11 cellular contexts compared by ENCODE assay signal in the genomic region with DNA sequence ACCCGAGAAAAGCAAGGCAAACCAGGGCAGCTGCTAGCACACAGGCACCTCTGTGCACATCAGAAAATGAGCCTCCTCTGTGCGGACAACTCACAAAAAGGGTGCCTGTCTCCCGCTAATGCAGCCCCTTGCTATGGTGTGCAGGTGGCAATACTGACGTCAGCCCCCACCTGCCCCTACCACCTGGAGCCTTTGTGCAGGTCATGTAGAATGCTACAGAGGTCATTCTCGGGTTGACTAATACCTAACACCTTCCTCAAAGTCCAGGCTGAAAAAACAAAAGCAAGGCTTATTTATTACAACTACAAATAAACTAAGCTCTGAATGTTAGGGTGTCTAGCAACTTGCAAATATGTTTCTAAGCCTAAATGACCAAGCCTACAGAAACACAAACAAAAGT. TPM values are rescaled to one million over a fixed set of nuclear protein-coding genes. Genes with fewer than 3 reads are reported as not detected.
DNase-seq lines count a peak whose midpoint lies in the region; ATAC-seq lines count a peak whose summit lies in the region.
"Had no signal": no experiment of that assay in that cellular context is flagged by ENCODE, and none has a peak within 500 bp of the region (broad histone marks: within the 10 kb centered on the region; RNA-seq: fewer than 3 reads in every experiment).

No MANE protein-coding gene starts in this region.

- H3K27ac ChIP-seq in substantia nigra (ENCODE audit: low read depth, low read length, poor library complexity, severe bottlenecking): peak overlapping the region; percentile 16
- H3K27ac ChIP-seq: VCaP had no signal

- peaks cover 92% of the 10 kb centered on the region for H3K4me1 Mint-ChIP-seq in activated naive CD8-positive, alpha-beta T cell (ENCODE audit: low read depth)
- H3K4me1 Mint-ChIP-seq in activated naive CD8-positive, alpha-beta T cell treated with anti-CD3 and anti-CD28 coated beads for 36 hours: peaks cover 76% of the 10 kb centered on the region

- no peak for DNase-seq in activated naive CD8-positive, alpha-beta T cell treated with anti-CD3 and anti-CD28 coated beads for 36 hours
- peak; percentile 72 for DNase-seq in SHP77 treated with DMSO at 0.1 percent for 48 hours (lab: John Stamatoyannopoulos, UW)
- no peak for DNase-seq in substantia nigra (lab: John Stamatoyannopoulos, UW)
- no peak for DNase-seq in NCI-H1048 (lab: John Stamatoyannopoulos, UW)
- DNase-seq in NCI-H82 (lab: John Stamatoyannopoulos, UW): no peak
- DNase-seq: hippocampal formation; stimulated activated CD4-positive, alpha-beta T cell treated with anti-CD3 and anti-CD28 coated beads, Interleukin-4, amount 100 ng/mL, for 4 hours had no signal

- H3K36me3 Mint-ChIP-seq in activated naive CD8-positive, alpha-beta T cell: peaks cover 11% of the 10 kb centered on the region
- peaks cover 47% of the 10 kb centered on the region for H3K36me3 Mint-ChIP-seq in activated naive CD8-positive, alpha-beta T cell treated with anti-CD3 and anti-CD28 coated beads for 36 hours

- H3K4me3 Mint-ChIP-seq in activated naive CD8-positive, alpha-beta T cell: no peak overlapping the region
- no peak overlapping the region for H3K4me3 Mint-ChIP-seq in activated naive CD8-positive, alpha-beta T cell treated with anti-CD3 and anti-CD28 coated beads for 36 hours

- no peaks in the 10 kb centered on the region for H3K27me3 Mint-ChIP-seq in activated naive CD8-positive, alpha-beta T cell
- no peaks in the 10 kb centered on the region for H3K27me3 Mint-ChIP-seq in activated naive CD8-positive, alpha-beta T cell treated with anti-CD3 and anti-CD28 coated beads for 36 hours

- H3K9me3 Mint-ChIP-seq in activated naive CD8-positive, alpha-beta T cell (ENCODE audit: low read depth): no peaks in the 10 kb centered on the region
- peaks cover 8% of the 10 kb centered on the region for H3K9me3 Mint-ChIP-seq in activated naive CD8-positive, alpha-beta T cell treated with anti-CD3 and anti-CD28 coated beads for 36 hours

- ATAC-seq in HG02759 (IDR thresholded peaks at IDR 0.05; ENCODE audit: unreplicated experiment) (peak; percentile 56), HG02884 (IDR thresholded peaks at IDR 0.05; ENCODE audit: unreplicated experiment) (no peak)

- H3K27ac Mint-ChIP-seq in activated naive CD8-positive, alpha-beta T cell: peak overlapping the region; percentile 86
- no peak overlapping the region for H3K27ac Mint-ChIP-seq in activated naive CD8-positive, alpha-beta T cell treated with anti-CD3 and anti-CD28 coated beads for 36 hours

RNA-seq across cellular contexts. Expression of gene PIP4K2A, which starts 13.9 kb away (rescaled TPM):
- 100 to 1,000 TPM; 111 to 118 TPM for total RNA-seq in activated naive CD8-positive, alpha-beta T cell treated with anti-CD3 and anti-CD28 coated beads for 36 hours
